In genomic region chr5:126605525-126605924, GRCh38 we compare ENCODE assay signal across 1 cellular context.
TF ChIP-seq lines count a peak whose summit lies in the region.

No MANE protein-coding gene starts in this region.

TF ChIP-seq in HepG2, 621 proteins besides CTCF, POLR2A, EP300 and RAD21:
- TF ChIP-seq SSRP1 (CRISPR knock-in tag; IDR thresholded peaks at IDR 0.05) (no peak), MXD1 (CRISPR knock-in tag; IDR thresholded peaks at IDR 0.05) (no peak), MED13 (CRISPR knock-in tag; IDR thresholded peaks at IDR 0.05) (no peak), NR2C2 (CRISPR knock-in tag; IDR thresholded peaks at IDR 0.05; ENCODE audit: borderline replicate concordance) (no peak), SMYD3 (CRISPR knock-in tag; IDR thresholded peaks at IDR 0.05) (no peak), ZNF335 (CRISPR knock-in tag; IDR thresholded peaks at IDR 0.05) (no peak), ZNF580 (CRISPR knock-in tag; IDR thresholded peaks at IDR 0.05; ENCODE audit: borderline replicate concordance, low read depth) (no peak), HDAC1 (CRISPR knock-in tag; IDR thresholded peaks at IDR 0.05) (no peak), ZNF7 (CRISPR knock-in tag; IDR thresholded peaks at IDR 0.05) (no peak), GLMP (CRISPR knock-in tag; IDR thresholded peaks at IDR 0.05; ENCODE audit: borderline replicate concordance) (no peak), ZNF879 (CRISPR knock-in tag; IDR thresholded peaks at IDR 0.05) (no peak), HOXA9 (CRISPR knock-in tag; IDR thresholded peaks at IDR 0.05; ENCODE audit: borderline replicate concordance) (no peak), GFI1 (CRISPR knock-in tag; IDR thresholded peaks at IDR 0.05; ENCODE audit: borderline replicate concordance) (no peak), ZNF331 (CRISPR knock-in tag; IDR thresholded peaks at IDR 0.05) (no peak), MYPOP (CRISPR knock-in tag; IDR thresholded peaks at IDR 0.05) (no peak)
